Comparison of ENCODE assay signal across 22 cellular contexts in the genomic region with DNA sequence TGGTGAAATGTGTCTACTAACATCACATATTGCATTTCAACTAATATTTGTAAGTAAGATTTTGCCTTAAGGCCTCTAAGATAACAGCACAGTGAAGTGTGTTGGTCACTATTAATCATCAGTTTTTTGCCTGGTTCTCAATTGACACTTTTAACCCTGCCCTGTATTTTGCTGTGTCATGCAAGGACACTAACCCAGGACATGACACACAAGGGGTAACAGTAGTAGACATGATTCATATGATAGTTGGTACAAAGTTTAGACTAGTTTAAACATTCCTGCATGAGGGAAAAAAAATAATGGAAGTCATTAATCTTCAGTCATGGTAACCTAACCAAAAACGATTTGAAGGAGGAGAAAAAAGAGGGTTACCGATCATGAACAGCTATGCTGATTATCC.
DNase-seq lines count a peak whose midpoint lies in the region; ATAC-seq and TF ChIP-seq lines count a peak whose summit lies in the region.
"Had no signal": no experiment of that assay in that cellular context is flagged by ENCODE, and none has a peak within 500 bp of the region (broad histone marks: within the 10 kb centered on the region; RNA-seq: fewer than 3 reads in every experiment).

No MANE protein-coding gene starts in this region.

- ATAC-seq in foreskin keratinocyte: peak; percentile 77
- ATAC-seq in HG03354 (IDR thresholded peaks at IDR 0.05; ENCODE audit: poor library complexity, severe bottlenecking, unreplicated experiment): no peak
- no peak for ATAC-seq in GM19455 (IDR thresholded peaks at IDR 0.05; ENCODE audit: unreplicated experiment)
- ATAC-seq: left colon, SK-N-SH treated with all-trans-retinoic acid at 6 μM for 48 hours had no signal

- H2AFZ ChIP-seq in hepatocyte: no peak overlapping the region

- H3K27me3 ChIP-seq in ascending aorta: no peaks in the 10 kb centered on the region
- H3K27me3 ChIP-seq in foreskin keratinocyte: no peaks in the 10 kb centered on the region
- H3K27me3 ChIP-seq in hepatocyte: no peaks in the 10 kb centered on the region
- H3K27me3 ChIP-seq: adrenal gland, transverse colon had no signal

- no peak for TF ChIP-seq CTCF in ascending aorta (IDR thresholded peaks at IDR 0.05)
- no peak for TF ChIP-seq CTCF in foreskin keratinocyte (conservative IDR thresholded peaks at IDR 0.05)
- TF ChIP-seq CTCF in hepatocyte (IDR thresholded peaks at IDR 0.05; ENCODE audit: poor library complexity): no peak

- WGBS in hepatocyte (ENCODE audit: low lambda C conversion rate, missing lambda C conversion rate): 90% methylated on average over 2 of the region's 2 CpGs

- H3K4me1 ChIP-seq in ascending aorta (peaks cover 0 to 22% of the 10 kb centered on the region in 2 donors), foreskin keratinocyte (peaks cover 22% of the 10 kb centered on the region), hepatocyte (ENCODE audit: insufficient read depth) (no peaks in the 10 kb centered on the region)
- H3K4me1 ChIP-seq: adrenal gland, HAP-1 had no signal

- no peaks in the 10 kb centered on the region for H3K79me2 ChIP-seq in hepatocyte

- no peaks in the 10 kb centered on the region for H4K20me1 ChIP-seq in hepatocyte (ENCODE audit: insufficient read depth, poor library complexity, severe bottlenecking)

- DNase-seq in A172 (ENCODE audit: low spot score): peak; percentile 21
- DNase-seq in HS-5 (ENCODE audit: low read depth): peak; percentile 22
- no peak for DNase-seq in ascending aorta (ENCODE audit: low spot score in 2 of 2)
- peak; percentile 70 to 84 for DNase-seq in foreskin keratinocyte
- DNase-seq in NCI-H146 (lab: John Stamatoyannopoulos, UW): no peak
- no peak for DNase-seq in hepatocyte (ENCODE audit: low spot score)
- DNase-seq: activated CD4-positive, alpha-beta T cell treated with anti-CD3 and anti-CD28 coated beads for 4 hours; activated effector memory CD4-positive, alpha-beta T cell treated with Interleukin-2 at 50 U/mL for 16 hours; adrenal gland; effector CD4-positive, alpha-beta T cell; Kasumi-1; left colon; NCI-H1417 treated with DMSO at 0.1 percent for 48 hours; NCI-H2171; NCI-H774; stimulated activated naive CD4-positive, alpha-beta T cell; transverse colon had no signal

- H3K9me3 ChIP-seq in ascending aorta: no peaks in the 10 kb centered on the region
- no peaks in the 10 kb centered on the region for H3K9me3 ChIP-seq in hepatocyte (ENCODE audit: low read depth)
- H3K9me3 ChIP-seq: adrenal gland, HAP-1, transverse colon had no signal

- intact Hi-C loops in ascending aorta (cut with DNase I): no loop called here

- no peaks in the 10 kb centered on the region for H3K9me2 ChIP-seq in hepatocyte (replicated peaks; ENCODE audit: insufficient read depth)

- no peak overlapping the region for H3K4me3 ChIP-seq in ascending aorta
- no peak overlapping the region for H3K4me3 ChIP-seq in hepatocyte
- H3K4me3 ChIP-seq: adrenal gland, HAP-1, transverse colon had no signal

- peak overlapping the region; percentile 74 to 78 for H3K27ac ChIP-seq in ascending aorta
- peak overlapping the region; percentile 36 for H3K27ac ChIP-seq in foreskin keratinocyte
- no peak overlapping the region for H3K27ac ChIP-seq in hepatocyte
- H3K27ac ChIP-seq: adrenal gland, C4-2B, transverse colon had no signal

- H3K4me2 ChIP-seq in hepatocyte: no peak overlapping the region

- no peaks in the 10 kb centered on the region for H3K36me3 ChIP-seq in ascending aorta
- H3K36me3 ChIP-seq in hepatocyte (replicated peaks; ENCODE audit: insufficient read depth, low read depth): no peaks in the 10 kb centered on the region
- H3K36me3 ChIP-seq: adrenal gland, HAP-1, transverse colon had no signal

Comparison
In these comparisons a context has a peak if more than half of its experiments do, and no peak if none do; other contexts are left out.
1. DNase-seq: peak in A172 (single experiment), HS-5 (single experiment) and foreskin keratinocyte (2 of 2); none in ascending aorta (0 of 2), NCI-H146 (single experiment) and hepatocyte (single experiment).